In genomic region chr4:105751718-105752299, GRCh38 we compare ENCODE assay signal across 16 cellular contexts. TPM values are rescaled to one million over a fixed set of nuclear protein-coding genes. Genes with fewer than 3 reads are reported as not detected.
DNase-seq lines count a peak whose midpoint lies in the region; ATAC-seq and TF ChIP-seq lines count a peak whose summit lies in the region.
"Had no signal": no experiment of that assay in that cellular context is flagged by ENCODE, and none has a peak within 500 bp of the region (broad histone marks: within the 10 kb centered on the region; RNA-seq: fewer than 3 reads in every experiment).

No MANE protein-coding gene starts in this region.

- ATAC-seq in GM18868 (IDR thresholded peaks at IDR 0.05; ENCODE audit: unreplicated experiment): peak; percentile 51
- ATAC-seq in stimulated activated memory B cell treated with anti-CD40 and anti-IgM and Interleukin-4, amounts not matched to agents 10 μg/mL and 1 μg/mL and 100 μg/mL, for 72 hours: no peak
- ATAC-seq in omental fat pad (ENCODE audit: low FRiP score): no peak
- ATAC-seq: Panc1, Right ventricle myocardium inferior had no signal

- no peaks in the 10 kb centered on the region for H3K79me2 ChIP-seq in MM.1S (ENCODE audit: low read length)

- H3F3A ChIP-seq in MM.1S (ENCODE audit: insufficient read depth, low read length): no peaks in the 10 kb centered on the region

- no peaks in the 10 kb centered on the region for H3K36me3 Mint-ChIP-seq in CD14-positive monocyte
- no peaks in the 10 kb centered on the region for H3K36me3 Mint-ChIP-seq in stimulated activated memory B cell treated with anti-CD40 and anti-IgM and Interleukin-4, amounts not matched to agents 10 μg/mL and 1 μg/mL and 100 μg/mL, for 72 hours

- H3K4me3 ChIP-seq in GM06990 (replicated peaks; ENCODE audit: low read depth, low read length) (no peak overlapping the region), MM.1S (ENCODE audit: low read length) (no peak overlapping the region)

- no peak for TF ChIP-seq CTCF in GM06990 (IDR thresholded peaks at IDR 0.05; ENCODE audit: insufficient read depth, low read length, poor library complexity, severe bottlenecking)
- TF ChIP-seq CTCF in MM.1S (IDR thresholded peaks at IDR 0.05; ENCODE audit: low read length): no peak
- no peak for TF ChIP-seq CTCF in CD14-positive monocyte (IDR thresholded peaks at IDR 0.05)
- no peak for TF ChIP-seq CTCF in omental fat pad (IDR thresholded peaks at IDR 0.05)

- no peak overlapping the region for H2AFZ ChIP-seq in MM.1S (ENCODE audit: low read length)

- peaks cover 12% of the 10 kb centered on the region; the same call in 1 of the 2 replicates for H3K4me1 ChIP-seq in MM.1S (ENCODE audit: low read length)

- DNase-seq in GM06990 (ENCODE audit: extremely low read depth, insufficient read length) (peak; percentile 29), MM.1S (no peak), fibroblast of peridontal ligament (ENCODE audit: extremely low read depth) (peak; percentile 36), CD14-positive monocyte (ENCODE audit: low spot score) (no peak), amygdala (lab: John Stamatoyannopoulos, UW) (no peak), omental fat pad (ENCODE audit: low spot score) (no peak)
- DNase-seq: CD8-positive, alpha-beta memory T cell; DMS79 treated with DMSO at 0.1 percent for 48 hours; NCI-H187; NCI-H2171 treated with DMSO at 0.1 percent for 48 hours; SK-N-SH; T-helper 1 cell had no signal

- no peaks in the 10 kb centered on the region for H3K9me3 ChIP-seq in MM.1S (replicated peaks; ENCODE audit: insufficient read depth, low read length)
- H3K9me3 ChIP-seq: SK-N-SH had no signal

- H3K36me3 ChIP-seq in GM06990 (ENCODE audit: control insufficient read depth, insufficient read depth, low read length): no peaks in the 10 kb centered on the region
- no peaks in the 10 kb centered on the region for H3K36me3 ChIP-seq in MM.1S (replicated peaks; ENCODE audit: insufficient read depth, low read length)

- no peaks in the 10 kb centered on the region for H3K27me3 Mint-ChIP-seq in CD14-positive monocyte (ENCODE audit: low read depth in 3 of 3)
- no peaks in the 10 kb centered on the region for H3K27me3 Mint-ChIP-seq in stimulated activated memory B cell treated with anti-CD40 and anti-IgM and Interleukin-4, amounts not matched to agents 10 μg/mL and 1 μg/mL and 100 μg/mL, for 72 hours
- H3K27me3 Mint-ChIP-seq: CD8-positive, alpha-beta memory T cell had no signal

- peak overlapping the region; percentile 5; the same call in 1 of the 2 replicates for H3K4me2 ChIP-seq in MM.1S (ENCODE audit: low read depth, low read length)
- H3K4me2 ChIP-seq: SK-N-SH had no signal

- no peak overlapping the region for H3K27ac Mint-ChIP-seq in CD14-positive monocyte
- no peak overlapping the region for H3K27ac Mint-ChIP-seq in stimulated activated memory B cell treated with anti-CD40 and anti-IgM and Interleukin-4, amounts not matched to agents 10 μg/mL and 1 μg/mL and 100 μg/mL, for 72 hours
- H3K27ac Mint-ChIP-seq: CD8-positive, alpha-beta memory T cell had no signal

- no peaks in the 10 kb centered on the region for H4K20me1 ChIP-seq in MM.1S (ENCODE audit: insufficient read depth, low read length)

- no peak overlapping the region for H3K9ac ChIP-seq in MM.1S (ENCODE audit: low read length)
- H3K9ac ChIP-seq: SK-N-SH had no signal

- no peaks in the 10 kb centered on the region for H3K9me2 ChIP-seq in MM.1S (replicated peaks; ENCODE audit: insufficient read depth, low read length)
- H3K9me2 ChIP-seq: SK-N-SH had no signal

- peaks cover 0 to 5% (median 0%) of the 10 kb centered on the region in 7 donors for H3K9me3 Mint-ChIP-seq in CD14-positive monocyte
- no peaks in the 10 kb centered on the region for H3K9me3 Mint-ChIP-seq in stimulated activated memory B cell treated with anti-CD40 and anti-IgM and Interleukin-4, amounts not matched to agents 10 μg/mL and 1 μg/mL and 100 μg/mL, for 72 hours
- H3K9me3 Mint-ChIP-seq: CD8-positive, alpha-beta memory T cell had no signal

- intact Hi-C loops in CD14-positive monocyte (cut with micrococcal nuclease): no loop called here

- no peaks in the 10 kb centered on the region for H3K4me1 Mint-ChIP-seq in CD14-positive monocyte
- no peaks in the 10 kb centered on the region for H3K4me1 Mint-ChIP-seq in stimulated activated memory B cell treated with anti-CD40 and anti-IgM and Interleukin-4, amounts not matched to agents 10 μg/mL and 1 μg/mL and 100 μg/mL, for 72 hours
- H3K4me1 Mint-ChIP-seq: CD8-positive, alpha-beta memory T cell had no signal

- no peak overlapping the region for H3K4me3 Mint-ChIP-seq in CD14-positive monocyte
- H3K4me3 Mint-ChIP-seq in stimulated activated memory B cell treated with anti-CD40 and anti-IgM and Interleukin-4, amounts not matched to agents 10 μg/mL and 1 μg/mL and 100 μg/mL, for 72 hours: no peak overlapping the region
- H3K4me3 Mint-ChIP-seq: CD8-positive, alpha-beta memory T cell had no signal

- H3K27ac ChIP-seq in MM.1S (ENCODE audit: low read length): no peak overlapping the region

- no peaks in the 10 kb centered on the region for H3K27me3 ChIP-seq in GM06990 (replicated peaks; ENCODE audit: control insufficient read depth, insufficient read depth, low read length)
- no peaks in the 10 kb centered on the region for H3K27me3 ChIP-seq in MM.1S (replicated peaks; ENCODE audit: insufficient read depth, low read length)

RNA-seq across cellular contexts. Expression of gene GSTCD, which starts 43.2 kb away (rescaled TPM):
- polyA plus RNA-seq in CD14-positive monocyte: 1 to 10 TPM in 1 of 2 donors, under 1 TPM in 1; 0.93 to 1.5 TPM
- 10 to 100 TPM in 1 of 4 donors, 1 to 10 TPM in 3; 6.0 to 13.2 (median 7.5) TPM for total RNA-seq in omental fat pad

RNA-seq across cellular contexts. Expression of gene INTS12, which starts 43.3 kb away (rescaled TPM):
- 10 to 100 TPM; 18.1 to 22.9 TPM for polyA plus RNA-seq in CD14-positive monocyte
- 10 to 100 TPM; 14.9 to 34.7 (median 18.0) TPM for total RNA-seq in omental fat pad

Comparison
In these comparisons a context has a peak if more than half of its experiments do, and no peak if none do; other contexts are left out.
1. DNase-seq: peak in GM06990 (single experiment) and fibroblast of peridontal ligament (single experiment); none in MM.1S (single experiment), CD14-positive monocyte (single experiment), amygdala (0 of 56) and omental fat pad (single experiment).